In genomic region chr9:131722260-131722659, GRCh38 we compare ENCODE assay signal across 2 cellular contexts.
TF ChIP-seq lines count a peak whose summit lies in the region.

No MANE protein-coding gene starts in this region.

TF ChIP-seq in SK-N-SH, 30 proteins besides CTCF, POLR2A, EP300 and RAD21 (continued from another document):
- TF ChIP-seq IRF3 (IDR thresholded peaks at IDR 0.05; ENCODE audit: low read depth, low read length): no peak
TF ChIP-seq in SK-N-SH: peak in this region for 0.

TF ChIP-seq in SK-N-SH treated with all-trans-retinoic acid at 6 μM for 48 hours, 23 proteins besides CTCF, POLR2A, EP300 and RAD21 (continued from another document):
- no peak for TF ChIP-seq TSHZ2 (CRISPR knock-in tag; IDR thresholded peaks at IDR 0.05)
- no peak for TF ChIP-seq POU6F1 (CRISPR knock-in tag; IDR thresholded peaks at IDR 0.05; ENCODE audit: borderline replicate concordance, low read depth)
- TF ChIP-seq TCF4 (CRISPR knock-in tag; IDR thresholded peaks at IDR 0.05; ENCODE audit: borderline replicate concordance): no peak
- no peak for TF ChIP-seq ARNTL (CRISPR knock-in tag; IDR thresholded peaks at IDR 0.05; ENCODE audit: borderline replicate concordance, low read depth)
- TF ChIP-seq SNAI2 (CRISPR knock-in tag; IDR thresholded peaks at IDR 0.05): no peak
